Comparison of ENCODE assay signal across 21 cellular contexts in the genomic region with DNA sequence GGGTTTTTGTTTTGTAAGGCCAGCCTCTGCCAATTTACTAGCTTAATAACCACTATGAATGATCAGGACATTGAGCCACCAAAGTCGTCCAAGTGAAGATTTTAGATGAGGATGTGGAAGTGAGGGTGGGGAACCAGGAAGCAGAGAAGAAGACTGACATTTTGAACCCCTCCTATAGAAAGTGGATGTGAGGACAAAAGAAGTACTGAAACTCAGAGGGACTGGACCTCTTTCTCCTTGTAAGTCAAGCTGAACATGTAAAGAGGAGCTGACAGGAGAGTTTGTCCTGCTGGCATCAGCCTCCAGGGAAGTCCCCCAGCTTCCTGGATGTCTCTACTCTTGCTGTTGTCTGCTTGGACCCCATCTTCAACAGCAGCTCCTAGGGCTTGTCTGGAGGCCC.
A peak's percentile ranks its signal among the peaks of the same experiment; 100 is the strongest.
DNase-seq lines count a peak whose midpoint lies in the region; FAIRE-seq and TF ChIP-seq lines count a peak whose summit lies in the region.
"Had no signal": no experiment of that assay in that cellular context is flagged by ENCODE, and none has a peak within 500 bp of the region (broad histone marks: within the 10 kb centered on the region; RNA-seq: fewer than 3 reads in every experiment).

No MANE protein-coding gene starts in this region.

- no peaks in the 10 kb centered on the region for H3K9me3 ChIP-seq in uterus
- H3K9me3 ChIP-seq: HAP-1 had no signal

- H3K4me3 ChIP-seq in uterus: no peak overlapping the region
- H3K4me3 ChIP-seq: GM23248, HAP-1 had no signal

- H3K4me3 Mint-ChIP-seq in mesothelial cell of epicardium: no peak overlapping the region
- H3K4me3 Mint-ChIP-seq: B cell; CD8-positive, alpha-beta T cell had no signal

- peak; percentile 9 for FAIRE-seq in GM18507 (lab: Jason Lieb, UNC)
- FAIRE-seq: D721Med, G401.6, HepG2, HTR-8/SVneo had no signal

- H3K27ac Mint-ChIP-seq in mesothelial cell of epicardium: peak overlapping the region; percentile 85
- H3K27ac Mint-ChIP-seq: B cell; CD8-positive, alpha-beta T cell had no signal

- TF ChIP-seq POLR2A in uterus (IDR thresholded peaks at IDR 0.05) (no peak), erythroblast (IDR thresholded peaks at IDR 0.05; ENCODE audit: low read length) (no peak)

- peaks cover 0 to 8% of the 10 kb centered on the region in 2 donors for H3K4me1 ChIP-seq in uterus
- H3K4me1 ChIP-seq: HAP-1 had no signal

- no peaks in the 10 kb centered on the region for H3K36me3 Mint-ChIP-seq in mesothelial cell of epicardium
- H3K36me3 Mint-ChIP-seq: CD8-positive, alpha-beta T cell had no signal

- TF ChIP-seq CTCF in mesothelial cell of epicardium (IDR thresholded peaks at IDR 0.05; ENCODE audit: unreplicated experiment) (no peak), uterus (IDR thresholded peaks at IDR 0.05) (no peak)

- H3K27ac ChIP-seq in uterus: peak overlapping the region; percentile 69 to 81
- H3K27ac ChIP-seq: GM23248 had no signal

- intact Hi-C loops in uterus (cut with DNase I; ENCODE audit: low total_unique reads): no loop called here

- no peaks in the 10 kb centered on the region for H3K27me3 ChIP-seq in uterus

- H3K4me1 Mint-ChIP-seq in mesothelial cell of epicardium: peaks cover 45% of the 10 kb centered on the region
- H3K4me1 Mint-ChIP-seq: B cell had no signal

- peaks cover 6% of the 10 kb centered on the region for H3K9me3 Mint-ChIP-seq in mesothelial cell of epicardium
- H3K9me3 Mint-ChIP-seq: CD8-positive, alpha-beta T cell had no signal

- H3K36me3 ChIP-seq in uterus: no peaks in the 10 kb centered on the region
- H3K36me3 ChIP-seq: HAP-1 had no signal

- H3K27me3 Mint-ChIP-seq in mesothelial cell of epicardium (ENCODE audit: low read depth): no peaks in the 10 kb centered on the region

- DNase-seq in CD1c-positive myeloid dendritic cell (ENCODE audit: extremely low spot score) (peak; percentile 36), GM18507 (ENCODE audit: extremely low spot score, insufficient read length, low read depth) (no peak), mesothelial cell of epicardium (ENCODE audit: low spot score in 2 of 2, unreplicated experiment in 2 of 2) (no peak), uterus (no peak), GOT3 (lab: John Stamatoyannopoulos, UW) (no peak), erythroblast (lab: John Stamatoyannopoulos, UW) (no peak), NCI-H526 (lab: John Stamatoyannopoulos, UW) (no peak)
- DNase-seq: ACHN; C1 segment of cervical spinal cord; CD8-positive, alpha-beta T cell; COR-L47; DMS153; DMS79 treated with DMSO at 0.1 percent for 48 hours; EL; GM23248 had no signal
